ENCODE assay signal across 8 cellular contexts in genomic region chr6:89829591-89830384, GRCh38. TPM values are rescaled to one million over a fixed set of nuclear protein-coding genes. Genes with fewer than 3 reads are reported as not detected.
DNase-seq lines count a peak whose midpoint lies in the region; ATAC-seq and TF ChIP-seq lines count a peak whose summit lies in the region.

Gene CASP8AP2 (plus strand): TSS chr6:89829880.

- no peaks in the 10 kb centered on the region for H3K27me3 ChIP-seq in liver (ENCODE audit: control insufficient read depth in 4 of 4, insufficient read depth in 4 of 4, low read length in 3 of 4)

- no peaks in the 10 kb centered on the region for H3K9me3 ChIP-seq in liver (ENCODE audit: control insufficient read depth in 4 of 4, low read length in 3 of 4)

- H3K9ac ChIP-seq in liver (ENCODE audit: low read depth in 1 of 2, low read length in 2 of 2): peak within 1 kb of the TSS; percentile 85 to 87

- DNase-seq in C1 segment of cervical spinal cord (lab: John Stamatoyannopoulos, UW) (peak; percentile 40 to 98 (median 80)), NCI-H748 treated with DMSO at 0.1 percent for 48 hours (lab: John Stamatoyannopoulos, UW) (peak; percentile 99), dermis blood vessel endothelial cell (peak; percentile 99)
- peak; percentile 79 to 94 for DNase-seq in activated CD4-positive, alpha-beta T cell treated with anti-CD3 and anti-CD28 coated beads, Interleukin-2, amount 50 U/mL, for 24 hours (ENCODE audit: low read depth in 1 of 2, low spot score in 1 of 2)
- DNase-seq in stimulated activated CD4-positive, alpha-beta T cell treated with anti-CD3 and anti-CD28 coated beads, Interleukin-4, amount 100 ng/mL, for 24 hours: peak; percentile 95

- peak within 1 kb of the TSS; percentile 89 to 99 (median 94) for H3K4me3 ChIP-seq in liver (ENCODE audit: low read depth in 1 of 3, low read length in 3 of 3)

- under 1% methylated on average over 44 of the region's 44 CpGs for WGBS in liver

- H3K36me3 ChIP-seq in liver (ENCODE audit: control insufficient read depth in 4 of 4, insufficient read depth in 3 of 4, low read depth in 1 of 4, low read length in 3 of 4): peaks cover 0 to 6% (median 3%) of the 10 kb centered on the region in 4 donors

- no peak for TF ChIP-seq CTCF in liver (IDR thresholded peaks at IDR 0.05; ENCODE audit: low read depth, low read length, missing input control)

- peak within 1 kb of the TSS; percentile 72 to 75 for H3K27ac ChIP-seq in liver (ENCODE audit: low read depth in 1 of 2, low read length in 2 of 2)

- peak; percentile 95 for ATAC-seq in GM19372 (IDR thresholded peaks at IDR 0.05; ENCODE audit: low read depth, unreplicated experiment)
- peak; percentile 95 for ATAC-seq in HG03558 (IDR thresholded peaks at IDR 0.05; ENCODE audit: extremely low read depth, unreplicated experiment)

- H3K4me1 ChIP-seq in liver (ENCODE audit: control insufficient read depth in 4 of 4, insufficient read depth in 4 of 4, low read length in 3 of 4): peaks cover 4 to 13% (median 7%) of the 10 kb centered on the region in 4 donors

- TF ChIP-seq RAD21 in liver (IDR thresholded peaks at IDR 0.05): peak in 1 of 2 donors; percentile 41

TF ChIP-seq in liver, 16 proteins besides CTCF, POLR2A, EP300 and RAD21:
- TF ChIP-seq HNF4G (IDR thresholded peaks at IDR 0.05): no peak
- no peak for TF ChIP-seq NR2F2 (IDR thresholded peaks at IDR 0.05)
- TF ChIP-seq JUND (IDR thresholded peaks at IDR 0.05): peak in 1 of 2 donors; percentile 66
- TF ChIP-seq FOXA2 (IDR thresholded peaks at IDR 0.05): no peak
- TF ChIP-seq SP1 (IDR thresholded peaks at IDR 0.05): peak; percentile 92
- peak; percentile 54 for TF ChIP-seq REST (IDR thresholded peaks at IDR 0.05)
- TF ChIP-seq RXRA (IDR thresholded peaks at IDR 0.05): peak; percentile 32 to 49
- peak; percentile 23 for TF ChIP-seq ATF3 (IDR thresholded peaks at IDR 0.05)
- peak in 1 of 2 donors; percentile 42 for TF ChIP-seq HNF4A (conservative IDR thresholded peaks at IDR 0.05)
- TF ChIP-seq FOXA1 (IDR thresholded peaks at IDR 0.05): no peak
- TF ChIP-seq TAF1 (conservative IDR thresholded peaks at IDR 0.05): peak; percentile 57
- TF ChIP-seq ZBTB33 (IDR thresholded peaks at IDR 0.05): no peak
- peak in 1 of 2 donors; percentile 78 for TF ChIP-seq GABPA (IDR thresholded peaks at IDR 0.05 in 1 of 2, conservative IDR thresholded peaks at IDR 0.05 in 1 of 2)
- TF ChIP-seq MAX (IDR thresholded peaks at IDR 0.05): peak; percentile 66
- TF ChIP-seq YY1 (IDR thresholded peaks at IDR 0.05): no peak
- TF ChIP-seq EGR1 (IDR thresholded peaks at IDR 0.05; ENCODE audit: low read depth in 2 of 2): peak in 1 of 2 donors; percentile 46
TF ChIP-seq in liver: peak in this region for 10.

RNA-seq across cellular contexts. Expression of gene CASP8AP2, which starts in this region (rescaled TPM):
- 17.4 and 21.1 TPM in 2 replicates for total RNA-seq in dermis blood vessel endothelial cell
- 10 to 100 TPM in 1 of 2 donors, 1 to 10 TPM in 1; 7.3 to 12.2 TPM for total RNA-seq in liver
- 1 to 10 TPM; 1.9 to 7.0 TPM for polyA plus RNA-seq in liver

Comparison
In these comparisons a context has a peak if more than half of its experiments do, and no peak if none do; other contexts are left out.
1. Peak in every context shown above with its lines: DNase-seq, ATAC-seq, H3K4me3 ChIP-seq and H3K27ac ChIP-seq.